Comparison of ENCODE assay signal across 9 cellular contexts in genomic region chr15:31476866-31477265, GRCh38.
"Had no signal": no experiment of that assay in that cellular context is flagged by ENCODE, and none has a peak within 500 bp of the region (broad histone marks: within the 10 kb centered on the region; RNA-seq: fewer than 3 reads in every experiment).

No MANE protein-coding gene starts in this region.

- ATAC-seq: heart left ventricle, left lobe of liver, pancreas had no signal

- H3K4me3 ChIP-seq: breast epithelium, heart left ventricle, pancreas, skin epidermis, tibial nerve had no signal

- H3K4me1 ChIP-seq: breast epithelium, pancreas had no signal

- H3K27ac ChIP-seq: breast epithelium, heart left ventricle, pancreas, skin epidermis, tibial nerve had no signal

- H3K36me3 ChIP-seq: breast epithelium, heart left ventricle, pancreas, tibial nerve had no signal

- H3K9me3 ChIP-seq: breast epithelium, heart left ventricle, pancreas, tibial nerve had no signal

- H3K27me3 ChIP-seq: breast epithelium, pancreas had no signal

- DNase-seq: activated CD4-positive, CD25-positive, alpha-beta regulatory T cell; pancreas; T-helper 2 cell had no signal

- H3K4me3 Mint-ChIP-seq: neural crest cell had no signal
